22 cellular contexts compared by ENCODE assay signal in genomic region chr2:47346669-47347068, GRCh38. TPM values are rescaled to one million over a fixed set of nuclear protein-coding genes. Genes with fewer than 3 reads are reported as not detected.
DNase-seq lines count a peak whose midpoint lies in the region; TF ChIP-seq lines count a peak whose summit lies in the region.
"Had no signal": no experiment of that assay in that cellular context is flagged by ENCODE, and none has a peak within 500 bp of the region (broad histone marks: within the 10 kb centered on the region; RNA-seq: fewer than 3 reads in every experiment).

No MANE protein-coding gene starts in this region.

- TF ChIP-seq CTCF in Calu3 (IDR thresholded peaks at IDR 0.05; ENCODE audit: unreplicated experiment) (no peak), endothelial cell (IDR thresholded peaks at IDR 0.05; ENCODE audit: unreplicated experiment) (no peak), testis (IDR thresholded peaks at IDR 0.05) (no peak)

- CTCF ChIA-PET in Calu3 (lab: Charles Lee), result interaction anchor here (1.1 kb wide), 1 partner anchor 12 kb away, joined by 3 read pairs; no protein-coding TSS in a partner anchor

- no peak overlapping the region for H3K23ac ChIP-seq in trophoblast cell (ENCODE audit: low read length)

- DNase-seq in Calu3 (no peak), endothelial cell (ENCODE audit: low spot score) (no peak), trophoblast cell (no peak), testis (no peak), RKO (ENCODE audit: low spot score) (no peak)
- DNase-seq in activated T-helper 2 cell treated with anti-CD3 and anti-CD28 coated beads, Interferon-gamma antibody, Interleukin-2, Interleukin-4, amounts not matched to agents 10 μg/mL and 5 μg/mL and 100 μg/mL, durations not matched to agents 14 hours and 24 hours and 36 hours (ENCODE audit: low spot score), result no peak
- DNase-seq: activated B cell treated with CpG ODN at 0.5 μM for 24 hours; activated CD8-positive, alpha-beta T cell treated with anti-CD3 and anti-CD28 coated beads for 36 hours; activated naive CD4-positive, alpha-beta T cell treated with anti-CD3 and anti-CD28 coated beads, Interleukin-2, amount 10 ng/mL, durations not matched to agents 7 days and 5 days; activated T-cell treated with anti-CD3 and anti-CD28 coated beads, Interleukin-2, amount 50 U/mL, for 24 hours; cortex of kidney; GDM1; HFFc6; midbrain; NCI-H226; occipital lobe; sigmoid colon; T-helper 17 cell; uterus had no signal

- H3K4me3 ChIP-seq in HUES48 (ENCODE audit: low read depth, low read length) (peak overlapping the region; percentile 57; the same call in 1 of the 2 replicates), trophoblast cell (ENCODE audit: low read depth, low read length) (no peak overlapping the region), testis (no peak overlapping the region)
- H3K4me3 ChIP-seq: GM12878, sigmoid colon, uterus had no signal

- no TSS peak for BruUV-seq in Calu3 (replicated peaks; lab: Mats Ljungman, UMichigan)

- H3K4me1 ChIP-seq in HUES48 (ENCODE audit: control insufficient read depth, insufficient read depth, low read length), result peaks cover 34% of the 10 kb centered on the region
- peaks cover 5 to 9% of the 10 kb centered on the region in 2 experiments for H3K4me1 ChIP-seq in trophoblast cell (ENCODE audit: control insufficient read depth in 1 of 2, insufficient read depth in 2 of 2, low read length in 2 of 2)
- H3K4me1 ChIP-seq in testis, result peaks cover 12% of the 10 kb centered on the region
- H3K4me1 ChIP-seq: uterus had no signal

- H3K36me3 Mint-ChIP-seq in Calu3 (ENCODE audit: insufficient read depth, unreplicated experiment) (peaks cover 32% of the 10 kb centered on the region), endothelial cell (ENCODE audit: low read depth, unreplicated experiment) (no peaks in the 10 kb centered on the region)
- no peaks in the 10 kb centered on the region for H3K36me3 Mint-ChIP-seq in activated T-helper 2 cell treated with anti-CD3 and anti-CD28 coated beads, Interferon-gamma antibody, Interleukin-2, Interleukin-4, amounts not matched to agents 10 μg/mL and 5 μg/mL and 100 μg/mL, durations not matched to agents 14 hours and 24 hours and 36 hours (ENCODE audit: low read depth)
- H3K36me3 Mint-ChIP-seq: activated naive CD4-positive, alpha-beta T cell treated with anti-CD3 and anti-CD28 coated beads, Interleukin-2, amount 10 ng/mL, durations not matched to agents 7 days and 5 days had no signal

- H3K4me1 Mint-ChIP-seq in Calu3 (ENCODE audit: low read depth, unreplicated experiment) (peaks cover 45% of the 10 kb centered on the region), endothelial cell (ENCODE audit: unreplicated experiment) (peaks cover 30% of the 10 kb centered on the region)
- H3K4me1 Mint-ChIP-seq in activated T-helper 2 cell treated with anti-CD3 and anti-CD28 coated beads, Interferon-gamma antibody, Interleukin-2, Interleukin-4, amounts not matched to agents 10 μg/mL and 5 μg/mL and 100 μg/mL, durations not matched to agents 14 hours and 24 hours and 36 hours (ENCODE audit: low read depth), result peaks cover 1% of the 10 kb centered on the region
- H3K4me1 Mint-ChIP-seq: activated naive CD4-positive, alpha-beta T cell treated with anti-CD3 and anti-CD28 coated beads, Interleukin-2, amount 10 ng/mL, durations not matched to agents 7 days and 5 days had no signal

- no peak overlapping the region for H2BK12ac ChIP-seq in trophoblast cell (ENCODE audit: low read length)

- H3K18ac ChIP-seq in trophoblast cell (ENCODE audit: low read length), result no peak overlapping the region

- H3K9me3 Mint-ChIP-seq in Calu3 (ENCODE audit: low read depth, unreplicated experiment) (no peaks in the 10 kb centered on the region), endothelial cell (ENCODE audit: unreplicated experiment) (no peaks in the 10 kb centered on the region)
- H3K9me3 Mint-ChIP-seq in activated T-helper 2 cell treated with anti-CD3 and anti-CD28 coated beads, Interferon-gamma antibody, Interleukin-2, Interleukin-4, amounts not matched to agents 10 μg/mL and 5 μg/mL and 100 μg/mL, durations not matched to agents 14 hours and 24 hours and 36 hours, result no peaks in the 10 kb centered on the region
- H3K9me3 Mint-ChIP-seq: activated B cell treated with CpG ODN at 0.5 μM for 24 hours; activated CD8-positive, alpha-beta T cell treated with anti-CD3 and anti-CD28 coated beads for 36 hours; activated naive CD4-positive, alpha-beta T cell treated with anti-CD3 and anti-CD28 coated beads, Interleukin-2, amount 10 ng/mL, durations not matched to agents 7 days and 5 days; activated T-cell treated with anti-CD3 and anti-CD28 coated beads, Interleukin-2, amount 50 U/mL, for 24 hours; HFFc6; stimulated activated naive CD8-positive, alpha-beta T cell treated with anti-CD3 and anti-CD28 coated beads, Interleukin-15, Interleukin-2, amounts not matched to agents 100 ng/mL and 50 ng/mL, for 24 hours had no signal

- H4K91ac ChIP-seq in trophoblast cell (ENCODE audit: low read depth, low read length), result no peak overlapping the region

- peak overlapping the region; percentile 84 for H3K27ac Mint-ChIP-seq in Calu3 (ENCODE audit: unreplicated experiment)
- H3K27ac Mint-ChIP-seq in endothelial cell (ENCODE audit: unreplicated experiment), result peak overlapping the region; percentile 95
- no peak overlapping the region for H3K27ac Mint-ChIP-seq in activated T-helper 2 cell treated with anti-CD3 and anti-CD28 coated beads, Interferon-gamma antibody, Interleukin-2, Interleukin-4, amounts not matched to agents 10 μg/mL and 5 μg/mL and 100 μg/mL, durations not matched to agents 14 hours and 24 hours and 36 hours
- H3K27ac Mint-ChIP-seq: activated B cell treated with CpG ODN at 0.5 μM for 24 hours; activated CD8-positive, alpha-beta T cell treated with anti-CD3 and anti-CD28 coated beads for 36 hours; activated naive CD4-positive, alpha-beta T cell treated with anti-CD3 and anti-CD28 coated beads, Interleukin-2, amount 10 ng/mL, durations not matched to agents 7 days and 5 days; activated T-cell treated with anti-CD3 and anti-CD28 coated beads, Interleukin-2, amount 50 U/mL, for 24 hours; HFFc6; stimulated activated naive CD8-positive, alpha-beta T cell treated with anti-CD3 and anti-CD28 coated beads, Interleukin-15, Interleukin-2, amounts not matched to agents 100 ng/mL and 50 ng/mL, for 24 hours had no signal

- H3K27ac ChIP-seq in HUES48 (ENCODE audit: low read depth, low read length) (peak overlapping the region; percentile 100), trophoblast cell (ENCODE audit: low read depth, low read length) (no peak overlapping the region), testis (no peak overlapping the region)
- H3K27ac ChIP-seq: sigmoid colon, uterus had no signal

- no peak overlapping the region for H3K14ac ChIP-seq in trophoblast cell (ENCODE audit: low read length)

- peaks cover 6% of the 10 kb centered on the region for H3K79me1 ChIP-seq in trophoblast cell (ENCODE audit: low read length)

- H3K4ac ChIP-seq in trophoblast cell (ENCODE audit: low read depth, low read length), result no peak overlapping the region

- H2BK120ac ChIP-seq in trophoblast cell (ENCODE audit: insufficient read depth, low read length, poor library complexity), result no peak overlapping the region

- no peak overlapping the region for H2AFZ ChIP-seq in trophoblast cell (ENCODE audit: insufficient read depth, low read length, poor library complexity)

- H3K9ac ChIP-seq in HUES48 (ENCODE audit: low read depth, low read length), result peak overlapping the region; percentile 32; the same call in 1 of the 2 replicates
- H3K9ac ChIP-seq in trophoblast cell (ENCODE audit: low read length), result no peak overlapping the region

- intact Hi-C loops in Calu3 (cut with micrococcal nuclease; ENCODE audit: unreplicated experiment) (no loop called here), testis (cut with DNase I; ENCODE audit: low total_unique reads) (no loop called here)
- intact Hi-C loops in activated T-helper 2 cell treated with anti-CD3 and anti-CD28 coated beads, Interferon-gamma antibody, Interleukin-2, Interleukin-4, amounts not matched to agents 10 μg/mL and 5 μg/mL and 100 μg/mL, durations not matched to agents 14 hours and 24 hours and 36 hours (cut with micrococcal nuclease), result no loop called here

- H3K36me3 ChIP-seq in HUES48 (ENCODE audit: control insufficient read depth, insufficient read depth, low read length) (no peaks in the 10 kb centered on the region), trophoblast cell (ENCODE audit: control insufficient read depth in 1 of 2, insufficient read depth in 2 of 2, low read length in 2 of 2) (no peaks in the 10 kb centered on the region), testis (ENCODE audit: low read depth, missing control alignments) (no peaks in the 10 kb centered on the region)
- H3K36me3 ChIP-seq: sigmoid colon, uterus had no signal

- H3K27me3 Mint-ChIP-seq in Calu3 (ENCODE audit: unreplicated experiment), result no peaks in the 10 kb centered on the region
- H3K27me3 Mint-ChIP-seq in endothelial cell (ENCODE audit: unreplicated experiment), result peaks cover 7% of the 10 kb centered on the region
- peaks cover 31% of the 10 kb centered on the region for H3K27me3 Mint-ChIP-seq in activated T-helper 2 cell treated with anti-CD3 and anti-CD28 coated beads, Interferon-gamma antibody, Interleukin-2, Interleukin-4, amounts not matched to agents 10 μg/mL and 5 μg/mL and 100 μg/mL, durations not matched to agents 14 hours and 24 hours and 36 hours (ENCODE audit: low read depth)

- H2BK5ac ChIP-seq in trophoblast cell (ENCODE audit: low read depth, low read length, poor library complexity), result no peak overlapping the region

- H3K27me3 ChIP-seq in HUES48 (ENCODE audit: control insufficient read depth, insufficient read depth, low read length) (no peaks in the 10 kb centered on the region), trophoblast cell (ENCODE audit: insufficient read depth, low read length) (no peaks in the 10 kb centered on the region), testis (no peaks in the 10 kb centered on the region)
- H3K27me3 ChIP-seq: sigmoid colon, uterus had no signal

- WGBS in trophoblast cell (ENCODE audit: extremely low coverage, insufficient coverage, insufficient read length), result no CpG with 5 or more reads among the region's 6 CpGs
- 71 to 73% methylated on average over 6 of the region's 6 CpGs for WGBS in testis, 2 donors

- H3K9me3 ChIP-seq in HUES48 (ENCODE audit: control insufficient read depth, insufficient read depth, low read length), result no peaks in the 10 kb centered on the region
- H3K9me3 ChIP-seq in trophoblast cell (ENCODE audit: insufficient read depth, low read depth, low read length), result no peaks in the 10 kb centered on the region
- no peaks in the 10 kb centered on the region for H3K9me3 ChIP-seq in testis
- H3K9me3 ChIP-seq: sigmoid colon, uterus had no signal

- peak overlapping the region; percentile 40 for H4K8ac ChIP-seq in trophoblast cell (ENCODE audit: low read depth, low read length)

- H2AK5ac ChIP-seq in trophoblast cell (ENCODE audit: low read length), result no peak overlapping the region

- no peak for TF ChIP-seq POLR2A in testis (IDR thresholded peaks at IDR 0.05)

- H4K12ac ChIP-seq in trophoblast cell (ENCODE audit: low read depth, low read length), result no peak overlapping the region

- H3K79me2 ChIP-seq in trophoblast cell (ENCODE audit: control insufficient read depth, insufficient read depth, low read length, poor library complexity), result no peaks in the 10 kb centered on the region

- H3K4me3 Mint-ChIP-seq in Calu3 (ENCODE audit: low read depth, unreplicated experiment), result peak overlapping the region; percentile 81
- H3K4me3 Mint-ChIP-seq in endothelial cell (ENCODE audit: unreplicated experiment), result no peak overlapping the region
- H3K4me3 Mint-ChIP-seq in activated T-helper 2 cell treated with anti-CD3 and anti-CD28 coated beads, Interferon-gamma antibody, Interleukin-2, Interleukin-4, amounts not matched to agents 10 μg/mL and 5 μg/mL and 100 μg/mL, durations not matched to agents 14 hours and 24 hours and 36 hours (ENCODE audit: low read depth), result no peak overlapping the region
- H3K4me3 Mint-ChIP-seq: activated B cell treated with CpG ODN at 0.5 μM for 24 hours; activated CD8-positive, alpha-beta T cell treated with anti-CD3 and anti-CD28 coated beads for 36 hours; activated naive CD4-positive, alpha-beta T cell treated with anti-CD3 and anti-CD28 coated beads, Interleukin-2, amount 10 ng/mL, durations not matched to agents 7 days and 5 days; activated T-cell treated with anti-CD3 and anti-CD28 coated beads, Interleukin-2, amount 50 U/mL, for 24 hours; HFFc6; stimulated activated naive CD8-positive, alpha-beta T cell treated with anti-CD3 and anti-CD28 coated beads, Interleukin-15, Interleukin-2, amounts not matched to agents 100 ng/mL and 50 ng/mL, for 24 hours; T-helper 17 cell had no signal

- no peak overlapping the region for H3K4me2 ChIP-seq in trophoblast cell (ENCODE audit: low read length)

RNA-seq across cellular contexts. Expression of gene EPCAM, which starts 22.4 kb away (rescaled TPM):
- total RNA-seq in Calu3 (2022), result 455 and 465 TPM in 2 replicates
- total RNA-seq in endothelial cell (ENCODE audit: unreplicated experiment), result 54.6 TPM
- polyA plus RNA-seq in trophoblast cell (2013), result 144 and 148 TPM in 2 replicates
- total RNA-seq in activated T-helper 2 cell treated with anti-CD3 and anti-CD28 coated beads, Interferon-gamma antibody, Interleukin-2, Interleukin-4, amounts not matched to agents 10 μg/mL and 5 μg/mL and 100 μg/mL, durations not matched to agents 14 hours and 24 hours and 36 hours, result 0.11 and 0.51 TPM in 2 replicates
- 10 to 100 TPM; 32.1 to 32.8 TPM for total RNA-seq in testis
- 54.5 TPM for polyA plus RNA-seq in testis (ENCODE audit: insufficient read depth, low read depth, low replicate concordance)
- total RNA-seq: activated B cell treated with CpG ODN at 0.5 μM for 24 hours, T-helper 17 cell had no signal

RNA-seq across cellular contexts. Expression of gene MSH2, which starts 56.3 kb away (rescaled TPM):
- 47.2 and 55.3 TPM in 2 replicates for total RNA-seq in Calu3 (2022)
- 56.5 TPM for total RNA-seq in endothelial cell (ENCODE audit: unreplicated experiment)
- 21.9 and 23.8 TPM in 2 replicates for polyA plus RNA-seq in trophoblast cell (2013)
- total RNA-seq in activated T-helper 2 cell treated with anti-CD3 and anti-CD28 coated beads, Interferon-gamma antibody, Interleukin-2, Interleukin-4, amounts not matched to agents 10 μg/mL and 5 μg/mL and 100 μg/mL, durations not matched to agents 14 hours and 24 hours and 36 hours, result 66.2 and 66.7 TPM in 2 replicates
- total RNA-seq in testis, result 10 to 100 TPM; 24.3 to 25.3 TPM
- 23.5 TPM for polyA plus RNA-seq in testis (ENCODE audit: insufficient read depth, low read depth, low replicate concordance)

Comparison
In these comparisons a context has a peak if more than half of its experiments do, and no peak if none do; other contexts are left out.
1. RNA of gene EPCAM, which starts 22.4 kb away (total RNA-seq): 455 to 465 TPM in Calu3, 54.6 TPM in endothelial cell (single experiment) and 32.1 to 32.8 TPM in testis; 0.11 to 0.51 TPM in activated T-helper 2 cell treated with anti-CD3 and anti-CD28 coated beads, Interferon-gamma antibody, Interleukin-2, Interleukin-4, amounts not matched to agents 10 μg/mL and 5 μg/mL and 100 μg/mL, durations not matched to agents 14 hours and 24 hours and 36 hours; every median in the first group is over 10 times any median in the second.